1 cellular context compared by ENCODE assay signal in the genomic region with DNA sequence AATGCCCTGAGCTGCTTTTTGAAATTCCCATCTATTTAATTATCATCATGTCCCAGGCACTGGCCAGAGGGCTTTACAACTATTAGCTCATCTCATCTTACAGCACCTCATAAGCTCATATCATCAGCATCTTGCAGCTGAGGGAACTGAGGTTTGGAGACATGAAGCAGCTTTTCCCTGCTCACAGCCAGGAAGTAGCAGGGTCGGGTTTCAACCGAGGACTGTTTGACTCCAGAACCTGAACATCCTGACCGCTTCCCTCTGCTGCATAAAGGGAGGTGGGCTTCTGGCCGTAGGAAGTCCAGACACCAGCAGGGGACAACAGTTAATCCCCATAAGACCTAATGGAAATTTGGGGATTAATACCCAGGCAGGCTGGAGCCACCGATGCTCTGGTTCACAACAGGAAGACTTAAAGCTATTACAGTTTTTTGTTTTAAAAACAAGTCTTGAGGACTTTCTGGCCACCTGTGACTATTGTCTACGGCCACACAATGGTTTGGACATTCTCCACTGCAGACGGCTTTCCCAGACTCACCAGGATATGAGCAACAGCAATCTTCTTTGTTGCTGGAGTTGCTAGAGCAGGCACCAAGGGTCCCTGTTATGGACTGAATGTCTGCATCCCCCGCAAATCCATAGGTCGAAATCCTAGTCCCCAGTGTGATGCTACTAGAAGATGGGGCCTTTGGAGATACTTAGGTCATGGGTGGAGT.
TF ChIP-seq lines count a peak whose summit lies in the region.

No MANE protein-coding gene starts in this region.

TF ChIP-seq in WTC11, 78 proteins besides CTCF, POLR2A, EP300 and RAD21:
- TF ChIP-seq, protein P1, sequence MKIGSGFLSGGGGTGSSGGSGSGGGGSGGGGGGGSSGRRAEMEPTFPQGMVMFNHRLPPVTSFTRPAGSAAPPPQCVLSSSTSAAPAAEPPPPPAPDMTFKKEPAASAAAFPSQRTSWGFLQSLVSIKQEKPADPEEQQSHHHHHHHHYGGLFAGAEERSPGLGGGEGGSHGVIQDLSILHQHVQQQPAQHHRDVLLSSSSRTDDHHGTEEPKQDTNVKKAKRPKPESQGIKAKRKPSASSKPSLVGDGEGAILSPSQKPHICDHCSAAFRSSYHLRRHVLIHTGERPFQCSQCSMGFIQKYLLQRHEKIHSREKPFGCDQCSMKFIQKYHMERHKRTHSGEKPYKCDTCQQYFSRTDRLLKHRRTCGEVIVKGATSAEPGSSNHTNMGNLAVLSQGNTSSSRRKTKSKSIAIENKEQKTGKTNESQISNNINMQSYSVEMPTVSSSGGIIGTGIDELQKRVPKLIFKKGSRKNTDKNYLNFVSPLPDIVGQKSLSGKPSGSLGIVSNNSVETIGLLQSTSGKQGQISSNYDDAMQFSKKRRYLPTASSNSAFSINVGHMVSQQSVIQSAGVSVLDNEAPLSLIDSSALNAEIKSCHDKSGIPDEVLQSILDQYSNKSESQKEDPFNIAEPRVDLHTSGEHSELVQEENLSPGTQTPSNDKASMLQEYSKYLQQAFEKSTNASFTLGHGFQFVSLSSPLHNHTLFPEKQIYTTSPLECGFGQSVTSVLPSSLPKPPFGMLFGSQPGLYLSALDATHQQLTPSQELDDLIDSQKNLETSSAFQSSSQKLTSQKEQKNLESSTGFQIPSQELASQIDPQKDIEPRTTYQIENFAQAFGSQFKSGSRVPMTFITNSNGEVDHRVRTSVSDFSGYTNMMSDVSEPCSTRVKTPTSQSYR (CRISPR knock-in tag; IDR thresholded peaks at IDR 0.05): no peak
- TF ChIP-seq ATF1 (CRISPR knock-in tag; IDR thresholded peaks at IDR 0.05) (no peak), FOXP1 (CRISPR knock-in tag; IDR thresholded peaks at IDR 0.05; ENCODE audit: borderline replicate concordance) (no peak)
- TF ChIP-seq, protein P2, sequence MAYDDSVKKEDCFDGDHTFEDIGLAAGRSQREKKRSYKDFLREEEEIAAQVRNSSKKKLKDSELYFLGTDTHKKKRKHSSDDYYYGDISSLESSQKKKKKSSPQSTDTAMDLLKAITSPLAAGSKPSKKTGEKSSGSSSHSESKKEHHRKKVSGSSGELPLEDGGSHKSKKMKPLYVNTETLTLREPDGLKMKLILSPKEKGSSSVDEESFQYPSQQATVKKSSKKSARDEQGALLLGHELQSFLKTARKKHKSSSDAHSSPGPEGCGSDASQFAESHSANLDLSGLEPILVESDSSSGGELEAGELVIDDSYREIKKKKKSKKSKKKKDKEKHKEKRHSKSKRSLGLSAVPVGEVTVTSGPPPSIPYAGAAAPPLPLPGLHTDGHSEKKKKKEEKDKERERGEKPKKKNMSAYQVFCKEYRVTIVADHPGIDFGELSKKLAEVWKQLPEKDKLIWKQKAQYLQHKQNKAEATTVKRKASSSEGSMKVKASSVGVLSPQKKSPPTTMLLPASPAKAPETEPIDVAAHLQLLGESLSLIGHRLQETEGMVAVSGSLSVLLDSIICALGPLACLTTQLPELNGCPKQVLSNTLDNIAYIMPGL (CRISPR knock-in tag; IDR thresholded peaks at IDR 0.05): no peak
- TF ChIP-seq, protein P3, sequence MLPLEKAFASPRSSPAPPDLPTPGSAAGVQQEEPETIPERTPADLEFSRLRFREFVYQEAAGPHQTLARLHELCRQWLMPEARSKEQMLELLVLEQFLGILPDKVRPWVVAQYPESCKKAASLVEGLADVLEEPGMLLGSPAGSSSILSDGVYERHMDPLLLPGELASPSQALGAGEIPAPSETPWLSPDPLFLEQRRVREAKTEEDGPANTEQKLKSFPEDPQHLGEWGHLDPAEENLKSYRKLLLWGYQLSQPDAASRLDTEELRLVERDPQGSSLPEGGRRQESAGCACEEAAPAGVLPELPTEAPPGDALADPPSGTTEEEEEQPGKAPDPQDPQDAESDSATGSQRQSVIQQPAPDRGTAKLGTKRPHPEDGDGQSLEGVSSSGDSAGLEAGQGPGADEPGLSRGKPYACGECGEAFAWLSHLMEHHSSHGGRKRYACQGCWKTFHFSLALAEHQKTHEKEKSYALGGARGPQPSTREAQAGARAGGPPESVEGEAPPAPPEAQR (CRISPR knock-in tag; IDR thresholded peaks at IDR 0.05): no peak
TF ChIP-seq in WTC11: peak in this region for 0.
